Comparison of ENCODE assay signal across 1 cellular context in the genomic region with DNA sequence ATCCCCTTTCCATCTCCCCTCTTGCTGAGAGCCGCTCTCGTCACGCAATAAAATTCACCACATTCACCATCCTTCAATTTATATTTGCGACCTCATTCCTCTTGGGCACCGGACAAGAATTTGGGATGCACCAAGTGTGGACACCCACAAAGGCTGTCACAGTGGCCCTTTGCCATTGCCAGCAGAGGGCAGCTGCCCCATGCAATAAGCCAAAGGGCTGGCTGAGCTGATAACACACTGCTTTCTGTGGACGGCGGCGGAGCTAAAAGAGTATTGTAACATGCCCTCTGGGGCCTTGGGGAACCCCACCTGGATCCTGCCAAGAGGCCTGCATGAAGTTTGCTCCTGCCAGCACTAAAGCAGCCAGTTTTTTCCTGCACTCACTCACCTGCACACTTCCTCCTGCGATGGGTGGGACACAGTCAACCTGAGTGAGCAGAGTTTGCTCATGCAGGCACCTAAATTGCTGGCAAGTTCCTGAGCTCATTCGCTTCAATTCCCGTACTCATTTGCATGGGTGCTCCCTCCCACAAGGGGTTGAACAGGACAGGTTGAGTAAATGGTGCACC.
TF ChIP-seq lines count a peak whose summit lies in the region.

No MANE protein-coding gene starts in this region.

TF ChIP-seq in WTC11, 78 proteins besides CTCF, POLR2A, EP300 and RAD21 (continued from another document):
- TF ChIP-seq, protein P1, sequence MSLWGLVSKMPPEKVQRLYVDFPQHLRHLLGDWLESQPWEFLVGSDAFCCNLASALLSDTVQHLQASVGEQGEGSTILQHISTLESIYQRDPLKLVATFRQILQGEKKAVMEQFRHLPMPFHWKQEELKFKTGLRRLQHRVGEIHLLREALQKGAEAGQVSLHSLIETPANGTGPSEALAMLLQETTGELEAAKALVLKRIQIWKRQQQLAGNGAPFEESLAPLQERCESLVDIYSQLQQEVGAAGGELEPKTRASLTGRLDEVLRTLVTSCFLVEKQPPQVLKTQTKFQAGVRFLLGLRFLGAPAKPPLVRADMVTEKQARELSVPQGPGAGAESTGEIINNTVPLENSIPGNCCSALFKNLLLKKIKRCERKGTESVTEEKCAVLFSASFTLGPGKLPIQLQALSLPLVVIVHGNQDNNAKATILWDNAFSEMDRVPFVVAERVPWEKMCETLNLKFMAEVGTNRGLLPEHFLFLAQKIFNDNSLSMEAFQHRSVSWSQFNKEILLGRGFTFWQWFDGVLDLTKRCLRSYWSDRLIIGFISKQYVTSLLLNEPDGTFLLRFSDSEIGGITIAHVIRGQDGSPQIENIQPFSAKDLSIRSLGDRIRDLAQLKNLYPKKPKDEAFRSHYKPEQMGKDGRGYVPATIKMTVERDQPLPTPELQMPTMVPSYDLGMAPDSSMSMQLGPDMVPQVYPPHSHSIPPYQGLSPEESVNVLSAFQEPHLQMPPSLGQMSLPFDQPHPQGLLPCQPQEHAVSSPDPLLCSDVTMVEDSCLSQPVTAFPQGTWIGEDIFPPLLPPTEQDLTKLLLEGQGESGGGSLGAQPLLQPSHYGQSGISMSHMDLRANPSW (CRISPR knock-in tag; conservative IDR thresholded peaks at IDR 0.05; ENCODE audit: low read depth) = no peak
- TF ChIP-seq, protein P2, sequence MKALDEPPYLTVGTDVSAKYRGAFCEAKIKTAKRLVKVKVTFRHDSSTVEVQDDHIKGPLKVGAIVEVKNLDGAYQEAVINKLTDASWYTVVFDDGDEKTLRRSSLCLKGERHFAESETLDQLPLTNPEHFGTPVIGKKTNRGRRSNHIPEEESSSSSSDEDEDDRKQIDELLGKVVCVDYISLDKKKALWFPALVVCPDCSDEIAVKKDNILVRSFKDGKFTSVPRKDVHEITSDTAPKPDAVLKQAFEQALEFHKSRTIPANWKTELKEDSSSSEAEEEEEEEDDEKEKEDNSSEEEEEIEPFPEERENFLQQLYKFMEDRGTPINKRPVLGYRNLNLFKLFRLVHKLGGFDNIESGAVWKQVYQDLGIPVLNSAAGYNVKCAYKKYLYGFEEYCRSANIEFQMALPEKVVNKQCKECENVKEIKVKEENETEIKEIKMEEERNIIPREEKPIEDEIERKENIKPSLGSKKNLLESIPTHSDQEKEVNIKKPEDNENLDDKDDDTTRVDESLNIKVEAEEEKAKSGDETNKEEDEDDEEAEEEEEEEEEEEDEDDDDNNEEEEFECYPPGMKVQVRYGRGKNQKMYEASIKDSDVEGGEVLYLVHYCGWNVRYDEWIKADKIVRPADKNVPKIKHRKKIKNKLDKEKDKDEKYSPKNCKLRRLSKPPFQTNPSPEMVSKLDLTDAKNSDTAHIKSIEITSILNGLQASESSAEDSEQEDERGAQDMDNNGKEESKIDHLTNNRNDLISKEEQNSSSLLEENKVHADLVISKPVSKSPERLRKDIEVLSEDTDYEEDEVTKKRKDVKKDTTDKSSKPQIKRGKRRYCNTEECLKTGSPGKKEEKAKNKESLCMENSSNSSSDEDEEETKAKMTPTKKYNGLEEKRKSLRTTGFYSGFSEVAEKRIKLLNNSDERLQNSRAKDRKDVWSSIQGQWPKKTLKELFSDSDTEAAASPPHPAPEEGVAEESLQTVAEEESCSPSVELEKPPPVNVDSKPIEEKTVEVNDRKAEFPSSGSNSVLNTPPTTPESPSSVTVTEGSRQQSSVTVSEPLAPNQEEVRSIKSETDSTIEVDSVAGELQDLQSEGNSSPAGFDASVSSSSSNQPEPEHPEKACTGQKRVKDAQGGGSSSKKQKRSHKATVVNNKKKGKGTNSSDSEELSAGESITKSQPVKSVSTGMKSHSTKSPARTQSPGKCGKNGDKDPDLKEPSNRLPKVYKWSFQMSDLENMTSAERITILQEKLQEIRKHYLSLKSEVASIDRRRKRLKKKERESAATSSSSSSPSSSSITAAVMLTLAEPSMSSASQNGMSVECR (CRISPR knock-in tag; IDR thresholded peaks at IDR 0.05; ENCODE audit: borderline replicate concordance) = no peak
- TF ChIP-seq IRF2 (CRISPR knock-in tag; IDR thresholded peaks at IDR 0.05; ENCODE audit: borderline replicate concordance, low read depth) (no peak), ATF1 (CRISPR knock-in tag; IDR thresholded peaks at IDR 0.05) (no peak), ZNF423 (CRISPR knock-in tag; IDR thresholded peaks at IDR 0.05) (no peak), GRHL2 (CRISPR knock-in tag; IDR thresholded peaks at IDR 0.05; ENCODE audit: insufficient replicate concordance, severe bottlenecking) (no peak), ZNF232 (CRISPR knock-in tag; IDR thresholded peaks at IDR 0.05) (no peak)
- TF ChIP-seq, protein P3, sequence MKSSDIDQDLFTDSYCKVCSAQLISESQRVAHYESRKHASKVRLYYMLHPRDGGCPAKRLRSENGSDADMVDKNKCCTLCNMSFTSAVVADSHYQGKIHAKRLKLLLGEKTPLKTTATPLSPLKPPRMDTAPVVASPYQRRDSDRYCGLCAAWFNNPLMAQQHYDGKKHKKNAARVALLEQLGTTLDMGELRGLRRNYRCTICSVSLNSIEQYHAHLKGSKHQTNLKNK (CRISPR knock-in tag; IDR thresholded peaks at IDR 0.05) = no peak
- TF ChIP-seq, protein P4, sequence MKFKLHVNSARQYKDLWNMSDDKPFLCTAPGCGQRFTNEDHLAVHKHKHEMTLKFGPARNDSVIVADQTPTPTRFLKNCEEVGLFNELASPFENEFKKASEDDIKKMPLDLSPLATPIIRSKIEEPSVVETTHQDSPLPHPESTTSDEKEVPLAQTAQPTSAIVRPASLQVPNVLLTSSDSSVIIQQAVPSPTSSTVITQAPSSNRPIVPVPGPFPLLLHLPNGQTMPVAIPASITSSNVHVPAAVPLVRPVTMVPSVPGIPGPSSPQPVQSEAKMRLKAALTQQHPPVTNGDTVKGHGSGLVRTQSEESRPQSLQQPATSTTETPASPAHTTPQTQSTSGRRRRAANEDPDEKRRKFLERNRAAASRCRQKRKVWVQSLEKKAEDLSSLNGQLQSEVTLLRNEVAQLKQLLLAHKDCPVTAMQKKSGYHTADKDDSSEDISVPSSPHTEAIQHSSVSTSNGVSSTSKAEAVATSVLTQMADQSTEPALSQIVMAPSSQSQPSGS (CRISPR knock-in tag; IDR thresholded peaks at IDR 0.05; ENCODE audit: borderline replicate concordance, low read depth) = no peak
- TF ChIP-seq, protein P5, sequence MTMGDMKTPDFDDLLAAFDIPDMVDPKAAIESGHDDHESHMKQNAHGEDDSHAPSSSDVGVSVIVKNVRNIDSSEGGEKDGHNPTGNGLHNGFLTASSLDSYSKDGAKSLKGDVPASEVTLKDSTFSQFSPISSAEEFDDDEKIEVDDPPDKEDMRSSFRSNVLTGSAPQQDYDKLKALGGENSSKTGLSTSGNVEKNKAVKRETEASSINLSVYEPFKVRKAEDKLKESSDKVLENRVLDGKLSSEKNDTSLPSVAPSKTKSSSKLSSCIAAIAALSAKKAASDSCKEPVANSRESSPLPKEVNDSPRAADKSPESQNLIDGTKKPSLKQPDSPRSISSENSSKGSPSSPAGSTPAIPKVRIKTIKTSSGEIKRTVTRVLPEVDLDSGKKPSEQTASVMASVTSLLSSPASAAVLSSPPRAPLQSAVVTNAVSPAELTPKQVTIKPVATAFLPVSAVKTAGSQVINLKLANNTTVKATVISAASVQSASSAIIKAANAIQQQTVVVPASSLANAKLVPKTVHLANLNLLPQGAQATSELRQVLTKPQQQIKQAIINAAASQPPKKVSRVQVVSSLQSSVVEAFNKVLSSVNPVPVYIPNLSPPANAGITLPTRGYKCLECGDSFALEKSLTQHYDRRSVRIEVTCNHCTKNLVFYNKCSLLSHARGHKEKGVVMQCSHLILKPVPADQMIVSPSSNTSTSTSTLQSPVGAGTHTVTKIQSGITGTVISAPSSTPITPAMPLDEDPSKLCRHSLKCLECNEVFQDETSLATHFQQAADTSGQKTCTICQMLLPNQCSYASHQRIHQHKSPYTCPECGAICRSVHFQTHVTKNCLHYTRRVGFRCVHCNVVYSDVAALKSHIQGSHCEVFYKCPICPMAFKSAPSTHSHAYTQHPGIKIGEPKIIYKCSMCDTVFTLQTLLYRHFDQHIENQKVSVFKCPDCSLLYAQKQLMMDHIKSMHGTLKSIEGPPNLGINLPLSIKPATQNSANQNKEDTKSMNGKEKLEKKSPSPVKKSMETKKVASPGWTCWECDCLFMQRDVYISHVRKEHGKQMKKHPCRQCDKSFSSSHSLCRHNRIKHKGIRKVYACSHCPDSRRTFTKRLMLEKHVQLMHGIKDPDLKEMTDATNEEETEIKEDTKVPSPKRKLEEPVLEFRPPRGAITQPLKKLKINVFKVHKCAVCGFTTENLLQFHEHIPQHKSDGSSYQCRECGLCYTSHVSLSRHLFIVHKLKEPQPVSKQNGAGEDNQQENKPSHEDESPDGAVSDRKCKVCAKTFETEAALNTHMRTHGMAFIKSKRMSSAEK (CRISPR knock-in tag; IDR thresholded peaks at IDR 0.05; ENCODE audit: borderline replicate concordance) = no peak
